ENCODE assay signal across 35 cellular contexts in the genomic region with DNA sequence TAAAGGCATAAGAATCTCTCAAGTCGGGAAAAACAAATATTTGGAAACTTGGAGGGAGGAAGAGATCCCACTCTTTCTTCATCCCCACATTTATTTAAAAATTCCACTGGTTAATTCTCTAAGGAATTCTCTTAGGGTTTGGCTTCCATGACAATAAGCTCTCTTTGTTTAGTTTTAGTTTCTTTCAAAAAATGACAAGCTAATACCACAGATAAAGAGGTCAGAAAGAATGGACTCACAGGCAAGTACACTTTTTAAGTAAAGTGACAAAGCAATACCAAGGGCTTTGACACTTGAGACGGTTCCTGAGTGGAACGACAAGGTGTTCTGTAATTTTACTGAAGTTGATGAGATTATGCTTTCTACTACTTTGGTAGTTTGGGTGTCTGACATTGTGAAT.
"Had no signal": no experiment of that assay in that cellular context is flagged by ENCODE, and none has a peak within 500 bp of the region (broad histone marks: within the 10 kb centered on the region; RNA-seq: fewer than 3 reads in every experiment).

No MANE protein-coding gene starts in this region.

- H3K9me3 ChIP-seq: MG63 had no signal

- H3K9ac ChIP-seq: KMS-11 had no signal

- H3K27ac ChIP-seq: KMS-11 had no signal

- DNase-seq: Karpas-422, Kasumi-1, KG1, MG63, MM.1S, MV-4-11, NCI-H1048, NCI-H1092, NCI-H1092 treated with DMSO at 0.1 percent for 48 hours, NCI-H1105, NCI-H1105 treated with DMSO at 0.1 percent for 48 hours, NCI-H1417, NCI-H1417 treated with DMSO at 0.1 percent for 48 hours, NCI-H1436, NCI-H1436 treated with DMSO at 0.1 percent for 48 hours, NCI-H146, NCI-H1694, NCI-H1694 treated with DMSO at 0.1 percent for 48 hours, NCI-H187, NCI-H187 treated with DMSO at 0.1 percent for 48 hours, NCI-H1930, NCI-H2029, NCI-H2029 treated with DMSO at 0.1 percent for 48 hours, NCI-H2081, NCI-H2081 treated with DMSO at 0.1 percent for 48 hours, NCI-H2107, NCI-H2171, NCI-H2171 treated with DMSO at 0.1 percent for 48 hours, NCI-H2227 treated with DMSO at 0.1 percent for 48 hours, NCI-H226, NCI-H345, NCI-H446, NCI-H446 treated with DMSO at 0.1 percent for 48 hours, NCI-H510A had no signal

- H3K4me2 ChIP-seq: KMS-11 had no signal

- H3K27me3 ChIP-seq: MG63 had no signal

- H3K36me3 ChIP-seq: MG63 had no signal

- H3K4me3 ChIP-seq: MG63 had no signal
